15 cellular contexts compared by ENCODE assay signal in genomic region chr17:58402679-58403078, GRCh38. TPM values are rescaled to one million over a fixed set of nuclear protein-coding genes. Genes with fewer than 3 reads are reported as not detected.
DNase-seq lines count a peak whose midpoint lies in the region; ATAC-seq and TF ChIP-seq lines count a peak whose summit lies in the region.
"Had no signal": no experiment of that assay in that cellular context is flagged by ENCODE, and none has a peak within 500 bp of the region (broad histone marks: within the 10 kb centered on the region; RNA-seq: fewer than 3 reads in every experiment).

No MANE protein-coding gene starts in this region.

- no peaks in the 10 kb centered on the region for H3K9me3 ChIP-seq in naive thymus-derived CD4-positive, alpha-beta T cell (ENCODE audit: control insufficient read depth in 2 of 3, low read length in 3 of 3)

- H3K27me3 ChIP-seq in naive thymus-derived CD4-positive, alpha-beta T cell (ENCODE audit: control insufficient read depth in 2 of 2, insufficient read depth in 2 of 2, low read length in 2 of 2): no peaks in the 10 kb centered on the region

- peak overlapping the region; percentile 83 for H3K27ac Mint-ChIP-seq in activated T-helper 2 cell treated with anti-CD3 and anti-CD28 coated beads, Interferon-gamma antibody, Interleukin-2, Interleukin-4, amounts not matched to agents 10 μg/mL and 5 μg/mL and 100 μg/mL, durations not matched to agents 14 hours and 24 hours and 36 hours
- peak overlapping the region; percentile 84 for H3K27ac Mint-ChIP-seq in type B pancreatic cell
- H3K27ac Mint-ChIP-seq in naive thymus-derived CD4-positive, alpha-beta T cell: no peak overlapping the region
- H3K27ac Mint-ChIP-seq: stimulated activated naive CD8-positive, alpha-beta T cell treated with anti-CD3 and anti-CD28 coated beads, Interleukin-15, amount 100 ng/mL, for 72 hours had no signal

- peak overlapping the region; percentile 45 for H3K4me3 Mint-ChIP-seq in activated T-helper 2 cell treated with anti-CD3 and anti-CD28 coated beads, Interferon-gamma antibody, Interleukin-2, Interleukin-4, amounts not matched to agents 10 μg/mL and 5 μg/mL and 100 μg/mL, durations not matched to agents 14 hours and 24 hours and 36 hours (ENCODE audit: low read depth)
- no peak overlapping the region for H3K4me3 Mint-ChIP-seq in type B pancreatic cell
- no peak overlapping the region for H3K4me3 Mint-ChIP-seq in naive thymus-derived CD4-positive, alpha-beta T cell
- H3K4me3 Mint-ChIP-seq: stimulated activated naive CD8-positive, alpha-beta T cell treated with anti-CD3 and anti-CD28 coated beads, Interleukin-15, amount 100 ng/mL, for 72 hours had no signal

- intact Hi-C loops in activated T-helper 2 cell treated with anti-CD3 and anti-CD28 coated beads, Interferon-gamma antibody, Interleukin-2, Interleukin-4, amounts not matched to agents 10 μg/mL and 5 μg/mL and 100 μg/mL, durations not matched to agents 14 hours and 24 hours and 36 hours (cut with micrococcal nuclease): loop anchor here (1.0 kb wide), 2 partner anchors 11 to 15 kb away; no protein-coding TSS in a partner anchor
- intact Hi-C loops in naive thymus-derived CD4-positive, alpha-beta T cell (cut with micrococcal nuclease): loop anchor here in 1 of 2 donors (2.0 kb wide), 1 partner anchor 14 kb away; the partner anchor contains the start of gene RNF43

- H3K27me3 Mint-ChIP-seq in activated T-helper 2 cell treated with anti-CD3 and anti-CD28 coated beads, Interferon-gamma antibody, Interleukin-2, Interleukin-4, amounts not matched to agents 10 μg/mL and 5 μg/mL and 100 μg/mL, durations not matched to agents 14 hours and 24 hours and 36 hours (ENCODE audit: low read depth): no peaks in the 10 kb centered on the region
- H3K27me3 Mint-ChIP-seq in type B pancreatic cell: no peaks in the 10 kb centered on the region
- peaks cover 0 to 3% (median 0%) of the 10 kb centered on the region in 5 donors for H3K27me3 Mint-ChIP-seq in naive thymus-derived CD4-positive, alpha-beta T cell
- H3K27me3 Mint-ChIP-seq: stimulated activated naive CD8-positive, alpha-beta T cell treated with anti-CD3 and anti-CD28 coated beads, Interleukin-15, amount 100 ng/mL, for 72 hours had no signal

- H3K36me3 Mint-ChIP-seq in activated T-helper 2 cell treated with anti-CD3 and anti-CD28 coated beads, Interferon-gamma antibody, Interleukin-2, Interleukin-4, amounts not matched to agents 10 μg/mL and 5 μg/mL and 100 μg/mL, durations not matched to agents 14 hours and 24 hours and 36 hours (ENCODE audit: low read depth): peaks cover 38% of the 10 kb centered on the region
- H3K36me3 Mint-ChIP-seq in type B pancreatic cell: peaks cover 7% of the 10 kb centered on the region
- no peaks in the 10 kb centered on the region for H3K36me3 Mint-ChIP-seq in naive thymus-derived CD4-positive, alpha-beta T cell

- no peaks in the 10 kb centered on the region for H3K4me1 ChIP-seq in naive thymus-derived CD4-positive, alpha-beta T cell (ENCODE audit: control insufficient read depth in 2 of 2, insufficient read depth in 2 of 2, low read length in 2 of 2)

- peaks cover 52% of the 10 kb centered on the region for H3K4me1 Mint-ChIP-seq in activated T-helper 2 cell treated with anti-CD3 and anti-CD28 coated beads, Interferon-gamma antibody, Interleukin-2, Interleukin-4, amounts not matched to agents 10 μg/mL and 5 μg/mL and 100 μg/mL, durations not matched to agents 14 hours and 24 hours and 36 hours (ENCODE audit: low read depth)
- H3K4me1 Mint-ChIP-seq in type B pancreatic cell (ENCODE audit: unreplicated experiment): peaks cover 28% of the 10 kb centered on the region
- peaks cover 4 to 14% (median 7%) of the 10 kb centered on the region in 7 donors for H3K4me1 Mint-ChIP-seq in naive thymus-derived CD4-positive, alpha-beta T cell

- TF ChIP-seq CTCF in type B pancreatic cell (conservative IDR thresholded peaks at IDR 0.05): no peak

- CTCF ChIA-PET in naive thymus-derived CD4-positive, alpha-beta T cell (lab: Charles Lee): no interaction called here

- ATAC-seq in HG02610 (IDR thresholded peaks at IDR 0.05; ENCODE audit: unreplicated experiment): no peak
- no peak for ATAC-seq in naive thymus-derived CD4-positive, alpha-beta T cell
- ATAC-seq: left lobe of liver had no signal

- no peak overlapping the region for H3K4me3 ChIP-seq in naive thymus-derived CD4-positive, alpha-beta T cell (ENCODE audit: low read length)

- no peak overlapping the region for H3K27ac ChIP-seq in naive thymus-derived CD4-positive, alpha-beta T cell (ENCODE audit: low read depth, low read length)
- H3K27ac ChIP-seq: parathyroid adenoma had no signal

- POLR2A ChIA-PET in naive thymus-derived CD4-positive, alpha-beta T cell (lab: Charles Lee): no interaction called here

- no peaks in the 10 kb centered on the region for H3K36me3 ChIP-seq in naive thymus-derived CD4-positive, alpha-beta T cell (ENCODE audit: control insufficient read depth in 2 of 3, insufficient read depth in 3 of 3, low read length in 3 of 3)

- peak; percentile 27 for DNase-seq in HK-2 (ENCODE audit: unreplicated experiment)
- no peak for DNase-seq in activated T-helper 2 cell treated with anti-CD3 and anti-CD28 coated beads, Interferon-gamma antibody, Interleukin-2, Interleukin-4, amounts not matched to agents 10 μg/mL and 5 μg/mL and 100 μg/mL, durations not matched to agents 14 hours and 24 hours and 36 hours (ENCODE audit: low spot score)
- peak; percentile 71 for DNase-seq in glomerular visceral epithelial cell (ENCODE audit: extremely low spot score)
- DNase-seq in type B pancreatic cell (ENCODE audit: extremely low spot score, unreplicated experiment): no peak
- no peak for DNase-seq in pons (ENCODE audit: low spot score)
- no peak for DNase-seq in naive thymus-derived CD4-positive, alpha-beta T cell
- DNase-seq: DMS 273 treated with DMSO at 0.1 percent for 48 hours; NCI-H1048; NCI-H524 treated with DMSO at 0.1 percent for 48 hours; Right ventricle myocardium superior; stimulated activated CD4-positive, alpha-beta T cell treated with anti-CD3 and anti-CD28 coated beads, Interleukin-4, amount 100 ng/mL, for 4 hours; stimulated activated naive CD8-positive, alpha-beta T cell treated with anti-CD3 and anti-CD28 coated beads, Interleukin-15, amount 100 ng/mL, for 72 hours had no signal

- H3K9me3 Mint-ChIP-seq in activated T-helper 2 cell treated with anti-CD3 and anti-CD28 coated beads, Interferon-gamma antibody, Interleukin-2, Interleukin-4, amounts not matched to agents 10 μg/mL and 5 μg/mL and 100 μg/mL, durations not matched to agents 14 hours and 24 hours and 36 hours: no peaks in the 10 kb centered on the region
- no peaks in the 10 kb centered on the region for H3K9me3 Mint-ChIP-seq in type B pancreatic cell
- H3K9me3 Mint-ChIP-seq in naive thymus-derived CD4-positive, alpha-beta T cell: no peaks in the 10 kb centered on the region
- H3K9me3 Mint-ChIP-seq: stimulated activated naive CD8-positive, alpha-beta T cell treated with anti-CD3 and anti-CD28 coated beads, Interleukin-15, amount 100 ng/mL, for 72 hours had no signal

RNA-seq across cellular contexts. Expression of gene RNF43, which starts 14.7 kb away (rescaled TPM):
- total RNA-seq in activated T-helper 2 cell treated with anti-CD3 and anti-CD28 coated beads, Interferon-gamma antibody, Interleukin-2, Interleukin-4, amounts not matched to agents 10 μg/mL and 5 μg/mL and 100 μg/mL, durations not matched to agents 14 hours and 24 hours and 36 hours: 20.5 and 23.9 TPM in 2 replicates
- total RNA-seq in type B pancreatic cell (ENCODE audit: low replicate concordance): 14.0 and 21.8 TPM in 2 replicates
- 1 to 10 TPM in 4 of 5 experiments, under 1 TPM in 1; 0.48 to 2.2 (median 1.9) TPM for total RNA-seq in naive thymus-derived CD4-positive, alpha-beta T cell
- polyA plus RNA-seq in naive thymus-derived CD4-positive, alpha-beta T cell: 1 to 10 TPM in 1 of 2 donors, under 1 TPM in 1; 0.96 to 1.1 TPM

RNA-seq across cellular contexts. Expression of gene SUPT4H1, which starts 50.7 kb away (rescaled TPM):
- 153 and 160 TPM in 2 replicates for total RNA-seq in activated T-helper 2 cell treated with anti-CD3 and anti-CD28 coated beads, Interferon-gamma antibody, Interleukin-2, Interleukin-4, amounts not matched to agents 10 μg/mL and 5 μg/mL and 100 μg/mL, durations not matched to agents 14 hours and 24 hours and 36 hours
- 75.7 and 82.9 TPM in 2 replicates for total RNA-seq in type B pancreatic cell (ENCODE audit: low replicate concordance)
- total RNA-seq in naive thymus-derived CD4-positive, alpha-beta T cell: 10 to 100 TPM; 36.0 to 75.6 (median 62.3) TPM
- 10 to 100 TPM; 69.4 to 91.7 TPM for polyA plus RNA-seq in naive thymus-derived CD4-positive, alpha-beta T cell

Comparison
In these comparisons a context has a peak if more than half of its experiments do, and no peak if none do; other contexts are left out.
1. DNase-seq: peak in HK-2 (single experiment) and glomerular visceral epithelial cell (single experiment); none in activated T-helper 2 cell treated with anti-CD3 and anti-CD28 coated beads, Interferon-gamma antibody, Interleukin-2, Interleukin-4, amounts not matched to agents 10 μg/mL and 5 μg/mL and 100 μg/mL, durations not matched to agents 14 hours and 24 hours and 36 hours (single experiment), type B pancreatic cell (single experiment), pons (single experiment) and naive thymus-derived CD4-positive, alpha-beta T cell (0 of 9).
2. H3K27ac Mint-ChIP-seq: peak in activated T-helper 2 cell treated with anti-CD3 and anti-CD28 coated beads, Interferon-gamma antibody, Interleukin-2, Interleukin-4, amounts not matched to agents 10 μg/mL and 5 μg/mL and 100 μg/mL, durations not matched to agents 14 hours and 24 hours and 36 hours (single experiment) and type B pancreatic cell (single experiment); none in naive thymus-derived CD4-positive, alpha-beta T cell (0 of 9).